In the genomic region with DNA sequence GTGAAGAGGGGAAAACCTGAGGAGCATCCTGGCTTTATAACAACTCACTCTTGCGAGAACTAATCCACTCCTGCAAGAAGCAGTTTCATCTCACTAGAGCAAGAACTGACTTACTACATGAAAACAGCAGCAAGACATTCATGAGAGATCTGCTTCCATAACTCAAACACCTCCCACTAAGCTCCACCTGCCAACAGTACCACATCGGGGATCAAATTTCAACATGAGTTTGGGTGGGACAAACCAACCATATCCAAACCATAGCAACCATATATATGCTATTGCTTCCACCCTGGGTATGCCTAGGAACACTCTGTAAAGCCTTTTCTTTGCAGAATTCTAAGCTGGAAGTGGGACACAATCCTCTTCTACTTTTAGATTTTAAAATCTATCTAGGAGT, we compare ENCODE assay signal across 1 cellular context.
TF ChIP-seq lines count a peak whose summit lies in the region.

No MANE protein-coding gene starts in this region.

TF ChIP-seq in WTC11, 78 proteins besides CTCF, POLR2A, EP300 and RAD21 (continued from another document):
- TF ChIP-seq NR1H2 (CRISPR knock-in tag; IDR thresholded peaks at IDR 0.05) (no peak), ATF1 (CRISPR knock-in tag; IDR thresholded peaks at IDR 0.05) (no peak)
